In genomic region chr3:16546186-16547004, GRCh38 we compare ENCODE assay signal across 1 cellular context.
TF ChIP-seq lines count a peak whose summit lies in the region.

No MANE protein-coding gene starts in this region.

TF ChIP-seq in K562, 482 proteins besides CTCF, POLR2A, EP300 and RAD21 (continued from another document and continues in another):
- TF ChIP-seq FOXM1 (IDR thresholded peaks at IDR 0.05; ENCODE audit: low read depth): peak; percentile 73; the same call in 1 of the 2 replicates
- no peak for TF ChIP-seq FOXM1 (CRISPR knock-in tag; IDR thresholded peaks at IDR 0.05; ENCODE audit: low read depth)
- no peak for TF ChIP-seq PHF21A (IDR thresholded peaks at IDR 0.05; ENCODE audit: borderline replicate concordance, low read depth)
- no peak for TF ChIP-seq SIN3B (IDR thresholded peaks at IDR 0.05; ENCODE audit: low read depth)
- TF ChIP-seq ZFP1 (CRISPR knock-in tag; IDR thresholded peaks at IDR 0.05): no peak
- no peak for TF ChIP-seq ETV6 (IDR thresholded peaks at IDR 0.05; ENCODE audit: borderline replicate concordance in 1 of 2, low read depth in 2 of 2, low read length in 1 of 2)
- no peak for TF ChIP-seq ETV6 (CRISPR knock-in tag; IDR thresholded peaks at IDR 0.05; ENCODE audit: borderline replicate concordance)
- no peak for TF ChIP-seq ZNF398 (CRISPR knock-in tag; IDR thresholded peaks at IDR 0.05)
- no peak for TF ChIP-seq MTF1 (CRISPR knock-in tag; IDR thresholded peaks at IDR 0.05; ENCODE audit: borderline replicate concordance)
- peak; percentile 85 for TF ChIP-seq ATF3 (IDR thresholded peaks at IDR 0.05)
- TF ChIP-seq ATF3 (CRISPR knock-in tag; conservative IDR thresholded peaks at IDR 0.05): no peak
- TF ChIP-seq SP1 (CRISPR knock-in tag; IDR thresholded peaks at IDR 0.05): peak; percentile 61
- no peak for TF ChIP-seq HDAC8 (tag; IDR thresholded peaks at IDR 0.05)
- no peak for TF ChIP-seq ZBED1 (IDR thresholded peaks at IDR 0.05)
- no peak for TF ChIP-seq DACH1 (IDR thresholded peaks at IDR 0.05; ENCODE audit: partially characterized antibody)
- TF ChIP-seq POLR2AphosphoS5 (IDR thresholded peaks at IDR 0.05; ENCODE audit: control insufficient read depth, insufficient read depth, low read depth, low read length): peak; percentile 61; the same call in 1 of the 2 replicates
- TF ChIP-seq RCOR1 (IDR thresholded peaks at IDR 0.05; ENCODE audit: borderline replicate concordance in 1 of 2, low read depth in 2 of 2, low read length in 2 of 2): peak; percentile 41 to 95; a peak in 3 of 4 replicates
- TF ChIP-seq ZNF41 (CRISPR knock-in tag; conservative IDR thresholded peaks at IDR 0.05): no peak
- TF ChIP-seq SOX6 (IDR thresholded peaks at IDR 0.05): peak; percentile 82
- no peak for TF ChIP-seq HNRNPLL (IDR thresholded peaks at IDR 0.05; ENCODE audit: low read depth, low read length, poor library complexity, severe bottlenecking)
- TF ChIP-seq SMAD4 (CRISPR knock-in tag; conservative IDR thresholded peaks at IDR 0.05): peak; percentile 95
- TF ChIP-seq NR2C1 (IDR thresholded peaks at IDR 0.05): peak; percentile 86
- peak; percentile 95 for TF ChIP-seq NR2C1 (tag; IDR thresholded peaks at IDR 0.05)
- no peak for TF ChIP-seq NFXL1 (CRISPR knock-in tag; IDR thresholded peaks at IDR 0.05)
- TF ChIP-seq POLR2H (tag; IDR thresholded peaks at IDR 0.05; ENCODE audit: low read depth): 0 out of 2 replicates have a peak, but pooled peaks have one; percentile 21
- TF ChIP-seq CHD1 (IDR thresholded peaks at IDR 0.05; ENCODE audit: low read length): no peak
- TF ChIP-seq ERF (CRISPR knock-in tag; IDR thresholded peaks at IDR 0.05): no peak
- 0 out of 2 replicates have a peak, but pooled peaks have one; percentile 33 for TF ChIP-seq PTBP1 (IDR thresholded peaks at IDR 0.05; ENCODE audit: low read depth, low read length)
- no peak for TF ChIP-seq ZNF76 (CRISPR knock-in tag; IDR thresholded peaks at IDR 0.05; ENCODE audit: borderline replicate concordance)
- TF ChIP-seq JUNB (CRISPR knock-in tag; conservative IDR thresholded peaks at IDR 0.05): no peak
- peak; percentile 72 for TF ChIP-seq HDAC3 (IDR thresholded peaks at IDR 0.05; ENCODE audit: borderline replicate concordance, partially characterized antibody)
- peak; percentile 63; the same call in 1 of the 2 replicates for TF ChIP-seq CREM (IDR thresholded peaks at IDR 0.05; ENCODE audit: low read depth)
- TF ChIP-seq HMG20B (CRISPR knock-in tag; IDR thresholded peaks at IDR 0.05): no peak
- no peak for TF ChIP-seq ZNF444 (CRISPR knock-in tag; IDR thresholded peaks at IDR 0.05)
- TF ChIP-seq CBFA2T3 (IDR thresholded peaks at IDR 0.05): peak; percentile 89
- TF ChIP-seq ZNF780A (CRISPR knock-in tag; IDR thresholded peaks at IDR 0.05): no peak
- TF ChIP-seq FOXA1 (IDR thresholded peaks at IDR 0.05; ENCODE audit: borderline replicate concordance): no peak
- TF ChIP-seq MYNN (IDR thresholded peaks at IDR 0.05): peak; percentile 78; the same call in 1 of the 2 replicates
- TF ChIP-seq MYNN (CRISPR knock-in tag; IDR thresholded peaks at IDR 0.05): no peak
- TF ChIP-seq SNAPC5 (CRISPR knock-in tag; IDR thresholded peaks at IDR 0.05): no peak
- TF ChIP-seq ZBTB2 (IDR thresholded peaks at IDR 0.05): no peak
- TF ChIP-seq NFIC (IDR thresholded peaks at IDR 0.05): peak; percentile 54
- TF ChIP-seq DLX4 (CRISPR knock-in tag; IDR thresholded peaks at IDR 0.05): no peak
- no peak for TF ChIP-seq ZNF518B (CRISPR knock-in tag; IDR thresholded peaks at IDR 0.05)
- peak; percentile 39; the same call in 1 of the 2 replicates for TF ChIP-seq HES1 (IDR thresholded peaks at IDR 0.05; ENCODE audit: low read depth)
- TF ChIP-seq KLF16 (IDR thresholded peaks at IDR 0.05): peak; percentile 87
- TF ChIP-seq E2F6 (IDR thresholded peaks at IDR 0.05; ENCODE audit: borderline replicate concordance in 1 of 2, extremely low read depth in 1 of 2, insufficient read depth in 1 of 2, insufficient read length in 1 of 2, low read depth in 1 of 2, low read length in 1 of 2, poor library complexity in 1 of 2, severe bottlenecking in 1 of 2): peak in 1 of 2 experiments; percentile 33
- TF ChIP-seq NR2C2 (CRISPR knock-in tag; IDR thresholded peaks at IDR 0.05): peak; percentile 61; the same call in 1 of the 2 replicates
- TF ChIP-seq NR2C2 (tag; IDR thresholded peaks at IDR 0.05): peak; percentile 90
- TF ChIP-seq ZFP30 (CRISPR knock-in tag; IDR thresholded peaks at IDR 0.05; ENCODE audit: borderline replicate concordance): no peak
- peak; percentile 53; the same call in 1 of the 2 replicates for TF ChIP-seq CEBPB (tag; IDR thresholded peaks at IDR 0.05)
- TF ChIP-seq MNT (conservative IDR thresholded peaks at IDR 0.05): peak; percentile 24 to 37; a peak in 1 of 4 replicates
- TF ChIP-seq EP400 (IDR thresholded peaks at IDR 0.05): peak; percentile 53; the same call in 1 of the 2 replicates
- 0 out of 4 replicates have a peak, but pooled peaks of 1 of the 2 experiments have one; percentile 53 for TF ChIP-seq ZNF639 (CRISPR knock-in tag; conservative IDR thresholded peaks at IDR 0.05 in 1 of 2, IDR thresholded peaks at IDR 0.05 in 1 of 2)
- no peak for TF ChIP-seq ZNF717 (CRISPR knock-in tag; IDR thresholded peaks at IDR 0.05)
- no peak for TF ChIP-seq NUFIP1 (IDR thresholded peaks at IDR 0.05; ENCODE audit: partially characterized antibody)
- no peak for TF ChIP-seq HNRNPL (IDR thresholded peaks at IDR 0.05; ENCODE audit: low read depth, low read length)
- TF ChIP-seq ZNF584 (CRISPR knock-in tag; IDR thresholded peaks at IDR 0.05; ENCODE audit: low read depth): peak; percentile 16; the same call in 1 of the 2 replicates
- no peak for TF ChIP-seq E4F1 (CRISPR knock-in tag; IDR thresholded peaks at IDR 0.05; ENCODE audit: borderline replicate concordance)
- no peak for TF ChIP-seq RFX5 (IDR thresholded peaks at IDR 0.05; ENCODE audit: low read depth, low read length)
- TF ChIP-seq NFRKB (IDR thresholded peaks at IDR 0.05; ENCODE audit: low read depth): no peak
